ENCODE assay signal across 16 cellular contexts in genomic region chr1:223482766-223483165, GRCh38.
DNase-seq lines count a peak whose midpoint lies in the region; ATAC-seq and TF ChIP-seq lines count a peak whose summit lies in the region.
"Had no signal": no experiment of that assay in that cellular context is flagged by ENCODE, and none has a peak within 500 bp of the region (broad histone marks: within the 10 kb centered on the region; RNA-seq: fewer than 3 reads in every experiment).

No MANE protein-coding gene starts in this region.

- H3K9me3 Mint-ChIP-seq in endodermal cell, result no peaks in the 10 kb centered on the region
- H3K9me3 Mint-ChIP-seq: natural killer cell treated with Interleukin-12 subunit alpha and Interleukin-12 subunit beta and Interleukin-15 and Interleukin-18, amount 100 ng/mL, for 72 hours had no signal

- WGBS in endodermal cell (ENCODE audit: insufficient coverage in 1 of 2, insufficient read length in 1 of 2), 2 experiments, result 89 to 100% methylated on average over 5 of the region's 5 CpGs

- H3K36me3 Mint-ChIP-seq in endodermal cell (ENCODE audit: low read depth), result no peaks in the 10 kb centered on the region
- H3K36me3 Mint-ChIP-seq: natural killer cell treated with Interleukin-12 subunit alpha and Interleukin-12 subunit beta and Interleukin-15 and Interleukin-18, amount 100 ng/mL, for 72 hours had no signal

- H3K36me3 ChIP-seq in MM.1S (replicated peaks; ENCODE audit: insufficient read depth, low read length) (no peaks in the 10 kb centered on the region), endodermal cell (ENCODE audit: control insufficient read depth, insufficient read depth, low read length) (no peaks in the 10 kb centered on the region)

- peaks cover 18% of the 10 kb centered on the region for H3K27me3 Mint-ChIP-seq in endodermal cell (ENCODE audit: insufficient read depth)

- H3K27me3 ChIP-seq in MM.1S (replicated peaks; ENCODE audit: insufficient read depth, low read length) (no peaks in the 10 kb centered on the region), endodermal cell (ENCODE audit: control insufficient read depth, insufficient read depth, low read length, poor library complexity, severe bottlenecking) (peaks cover 9% of the 10 kb centered on the region)

- H2AFZ ChIP-seq in MM.1S (ENCODE audit: low read length), result peak overlapping the region; percentile 47

- H3K4me3 Mint-ChIP-seq in endodermal cell, result no peak overlapping the region
- H3K4me3 Mint-ChIP-seq: natural killer cell treated with Interleukin-12 subunit alpha and Interleukin-12 subunit beta and Interleukin-15 and Interleukin-18, amount 100 ng/mL, for 72 hours had no signal

- DNase-seq in GM12865 (ENCODE audit: low read depth), result peak; percentile 46
- peak; percentile 94 for DNase-seq in MM.1S
- no peak for DNase-seq in NK-92 treated with Interleukin-12 subunit alpha and Interleukin-12 subunit beta, amount 100 ng/mL, for 24 hours (lab: John Stamatoyannopoulos, UW)
- DNase-seq in stimulated activated naive CD4-positive, alpha-beta T cell (lab: John Stamatoyannopoulos, UW), result no peak
- no peak for DNase-seq in endodermal cell
- DNase-seq: AML-193, Calu3, NCI-H1092 treated with DMSO at 0.1 percent for 48 hours, NCI-H226, psoas muscle had no signal

- peaks cover 5% of the 10 kb centered on the region for H3K4me1 Mint-ChIP-seq in endodermal cell

- no peak overlapping the region for H3K9ac ChIP-seq in MM.1S (ENCODE audit: low read length)
- no peak overlapping the region for H3K9ac ChIP-seq in endodermal cell (ENCODE audit: extremely low read depth, low read length, poor library complexity, severe bottlenecking)

- H3K79me2 ChIP-seq in MM.1S (ENCODE audit: low read length), result no peaks in the 10 kb centered on the region

- H3K9me3 ChIP-seq in MM.1S (replicated peaks; ENCODE audit: insufficient read depth, low read length) (no peaks in the 10 kb centered on the region), endodermal cell (ENCODE audit: control insufficient read depth, low read length) (no peaks in the 10 kb centered on the region)
- H3K9me3 ChIP-seq: psoas muscle had no signal

- H3K9me2 ChIP-seq in MM.1S (replicated peaks; ENCODE audit: insufficient read depth, low read length), result no peaks in the 10 kb centered on the region

- ATAC-seq in GM19467 (IDR thresholded peaks at IDR 0.05; ENCODE audit: unreplicated experiment), result peak; percentile 57
- ATAC-seq in esophagus mucosa, result peak; percentile 64
- no peak for ATAC-seq in HG03571 (IDR thresholded peaks at IDR 0.05; ENCODE audit: unreplicated experiment)
- ATAC-seq: psoas muscle had no signal

- H3K4me1 ChIP-seq in MM.1S (ENCODE audit: low read length) (peaks cover 15% of the 10 kb centered on the region), endodermal cell (ENCODE audit: control insufficient read depth, insufficient read depth, low read length) (no peaks in the 10 kb centered on the region)
- H3K4me1 ChIP-seq: psoas muscle had no signal

- TF ChIP-seq CTCF in GM12865 (IDR thresholded peaks at IDR 0.05; ENCODE audit: insufficient read depth, low read depth, low read length, missing control alignments) (no peak), MM.1S (IDR thresholded peaks at IDR 0.05; ENCODE audit: low read length) (no peak), endodermal cell (conservative IDR thresholded peaks at IDR 0.05) (no peak)

- H4K20me1 ChIP-seq in MM.1S (ENCODE audit: insufficient read depth, low read length), result no peaks in the 10 kb centered on the region

- H3K27ac Mint-ChIP-seq in endodermal cell, result no peak overlapping the region
- H3K27ac Mint-ChIP-seq: activated T-helper 2 cell treated with anti-CD3 and anti-CD28 coated beads, Interferon-gamma antibody, Interleukin-2, Interleukin-4, amounts not matched to agents 10 μg/mL and 5 μg/mL and 100 μg/mL, durations not matched to agents 14 hours and 24 hours and 36 hours had no signal

- peaks cover 11% of the 10 kb centered on the region for H3F3A ChIP-seq in MM.1S (ENCODE audit: insufficient read depth, low read length)

- H3K27ac ChIP-seq in MM.1S (ENCODE audit: low read length) (peak overlapping the region; percentile 50; the same call in 1 of the 2 replicates), endodermal cell (ENCODE audit: low read depth, low read length) (no peak overlapping the region)
- H3K27ac ChIP-seq: psoas muscle, VCaP had no signal

- H3K4me3 ChIP-seq in GM12865 (ENCODE audit: low read depth, low read length) (no peak overlapping the region), MM.1S (ENCODE audit: low read length) (peak overlapping the region; percentile 30), endodermal cell (ENCODE audit: low read length) (no peak overlapping the region)
- H3K4me3 ChIP-seq: psoas muscle had no signal

- H3K4me2 ChIP-seq in MM.1S (ENCODE audit: low read depth, low read length), result peak overlapping the region; percentile 86

Comparison
In these comparisons a context has a peak if more than half of its experiments do, and no peak if none do; other contexts are left out.
1. DNase-seq: peak in GM12865 (single experiment) and MM.1S (single experiment); none in NK-92 treated with Interleukin-12 subunit alpha and Interleukin-12 subunit beta, amount 100 ng/mL, for 24 hours (single experiment), stimulated activated naive CD4-positive, alpha-beta T cell (0 of 6) and endodermal cell (single experiment).